10 cellular contexts compared by ENCODE assay signal in genomic region chr10:48215148-48215982, GRCh38. TPM values are rescaled to one million over a fixed set of nuclear protein-coding genes. Genes with fewer than 3 reads are reported as not detected.
A peak's percentile ranks its signal among the peaks of the same experiment; 100 is the strongest.
DNase-seq lines count a peak whose midpoint lies in the region; ATAC-seq lines count a peak whose summit lies in the region.
"Had no signal": no experiment of that assay in that cellular context is flagged by ENCODE, and none has a peak within 500 bp of the region (broad histone marks: within the 10 kb centered on the region; RNA-seq: fewer than 3 reads in every experiment).

No MANE protein-coding gene starts in this region.

- H4K20me1 ChIP-seq in GM23248 (ENCODE audit: insufficient read depth), result no peaks in the 10 kb centered on the region

- H3K36me3 Mint-ChIP-seq in stimulated activated effector memory CD8-positive, alpha-beta T cell treated with anti-CD3 and anti-CD28 coated beads, Interleukin-12 subunit alpha, Interleukin-12 subunit beta, amount 100 ng/mL, for 72 hours, result no peaks in the 10 kb centered on the region
- H3K36me3 Mint-ChIP-seq: naive thymus-derived CD4-positive, alpha-beta T cell had no signal

- no peak overlapping the region for H3K4me2 ChIP-seq in GM23248 (ENCODE audit: unreplicated experiment)

- H3K9ac ChIP-seq in GM23248 (no peak overlapping the region), adipocyte (ENCODE audit: low read length) (no peak overlapping the region)

- 58 to 59% methylated on average over 7 of the region's 7 CpGs for WGBS in GM23248 (ENCODE audit: low coverage in 1 of 2, low lambda C conversion rate in 2 of 2, missing lambda C conversion rate in 2 of 2), 2 experiments

- no peak overlapping the region for H3K27ac Mint-ChIP-seq in stimulated activated effector memory CD8-positive, alpha-beta T cell treated with anti-CD3 and anti-CD28 coated beads, Interleukin-12 subunit alpha, Interleukin-12 subunit beta, amount 100 ng/mL, for 72 hours
- H3K27ac Mint-ChIP-seq: naive thymus-derived CD4-positive, alpha-beta T cell had no signal

- no peak overlapping the region for H3K27ac ChIP-seq in GM23248
- H3K27ac ChIP-seq: SK-N-MC had no signal

- DNase-seq in COR-L47 (lab: John Stamatoyannopoulos, UW) (peak; percentile 13), GM23248 (peak; percentile 32), NCI-H526 treated with DMSO at 0.1 percent for 48 hours (lab: John Stamatoyannopoulos, UW) (peak; percentile 2), adipocyte (ENCODE audit: low read depth) (peak; percentile 15), iris pigment epithelial cell (ENCODE audit: low read depth) (peak; percentile 38)
- DNase-seq in stimulated activated effector memory CD8-positive, alpha-beta T cell treated with anti-CD3 and anti-CD28 coated beads, Interleukin-12 subunit alpha, Interleukin-12 subunit beta, amount 100 ng/mL, for 72 hours (ENCODE audit: low spot score in 2 of 2), result peak in 1 of 2 donors; percentile 73

- H3F3A ChIP-seq in GM23248 (ENCODE audit: insufficient read depth), result no peaks in the 10 kb centered on the region

- no peak overlapping the region for H2AFZ ChIP-seq in GM23248

- H3K9me3 ChIP-seq in GM23248 (ENCODE audit: low read depth) (no peaks in the 10 kb centered on the region), adipocyte (ENCODE audit: control insufficient read depth, low read length) (peaks cover 10% of the 10 kb centered on the region)

- in situ Hi-C loops in GM23248 (cut with MboI), result no loop called here

- H3K4me1 ChIP-seq in GM23248 (ENCODE audit: insufficient read depth) (no peaks in the 10 kb centered on the region), adipocyte (ENCODE audit: control insufficient read depth, insufficient read depth, low read length) (no peaks in the 10 kb centered on the region)

- no peak overlapping the region for H3K4me3 Mint-ChIP-seq in stimulated activated effector memory CD8-positive, alpha-beta T cell treated with anti-CD3 and anti-CD28 coated beads, Interleukin-12 subunit alpha, Interleukin-12 subunit beta, amount 100 ng/mL, for 72 hours
- H3K4me3 Mint-ChIP-seq: naive thymus-derived CD4-positive, alpha-beta T cell had no signal

- no peaks in the 10 kb centered on the region for H3K36me3 ChIP-seq in GM23248 (ENCODE audit: low read depth)
- H3K36me3 ChIP-seq in adipocyte (ENCODE audit: control insufficient read depth, insufficient read depth, low read length, severe bottlenecking), result no peaks in the 10 kb centered on the region

- no peak overlapping the region for H3K4me3 ChIP-seq in GM23248
- H3K4me3 ChIP-seq in adipocyte (ENCODE audit: low read length), result no peak overlapping the region
- H3K4me3 ChIP-seq: SK-N-MC had no signal

- no peaks in the 10 kb centered on the region for H3K79me2 ChIP-seq in GM23248 (ENCODE audit: insufficient read depth)

- H3K27me3 ChIP-seq in GM23248 (replicated peaks; ENCODE audit: insufficient read depth) (peaks cover 29% of the 10 kb centered on the region), adipocyte (replicated peaks; ENCODE audit: control insufficient read depth, insufficient read depth, low read length) (peaks cover 44% of the 10 kb centered on the region)

- no peaks in the 10 kb centered on the region for H3K9me3 Mint-ChIP-seq in stimulated activated effector memory CD8-positive, alpha-beta T cell treated with anti-CD3 and anti-CD28 coated beads, Interleukin-12 subunit alpha, Interleukin-12 subunit beta, amount 100 ng/mL, for 72 hours

- H3K4me1 Mint-ChIP-seq in stimulated activated effector memory CD8-positive, alpha-beta T cell treated with anti-CD3 and anti-CD28 coated beads, Interleukin-12 subunit alpha, Interleukin-12 subunit beta, amount 100 ng/mL, for 72 hours, result no peaks in the 10 kb centered on the region
- H3K4me1 Mint-ChIP-seq: naive thymus-derived CD4-positive, alpha-beta T cell had no signal

- ATAC-seq in stimulated activated effector memory CD8-positive, alpha-beta T cell treated with anti-CD3 and anti-CD28 coated beads, Interleukin-12 subunit alpha, Interleukin-12 subunit beta, amount 100 ng/mL, for 72 hours, result peak; percentile 47
- ATAC-seq in HG03571 (IDR thresholded peaks at IDR 0.05; ENCODE audit: unreplicated experiment), result no peak
- no peak for ATAC-seq in HG03521 (IDR thresholded peaks at IDR 0.05; ENCODE audit: unreplicated experiment)
- ATAC-seq: naive thymus-derived CD4-positive, alpha-beta T cell had no signal

- H3K9me2 ChIP-seq in GM23248 (ENCODE audit: insufficient read depth), result no peaks in the 10 kb centered on the region

RNA-seq across cellular contexts. Expression of gene FRMPD2, which starts 59.1 kb away (rescaled TPM):
- not detected in 2 replicates for total RNA-seq in GM23248 (2014; rRNA removed; shearing (Covaris generic))
- polyA plus RNA-seq in GM23248 (2016; fragmentation: Nextera tagmentation; extraction: Ambion mirVana), result not detected in 2 replicates
- polyA plus RNA-seq: naive thymus-derived CD4-positive, alpha-beta T cell had no signal
